In genomic region chr3:56494679-56495322, GRCh38 we compare ENCODE assay signal across 8 cellular contexts. TPM values are rescaled to one million over a fixed set of nuclear protein-coding genes. Genes with fewer than 3 reads are reported as not detected.
DNase-seq lines count a peak whose midpoint lies in the region; ATAC-seq and TF ChIP-seq lines count a peak whose summit lies in the region.

No MANE protein-coding gene starts in this region.

- intact Hi-C loops in activated B cell treated with CpG ODN at 0.5 μM for 24 hours (cut with micrococcal nuclease) = loop anchor here (2.0 to 5.0 kb wide), 2 partner anchors 154 to 1008 kb away; partner anchors contain the start of gene WNT5A

- H3K4me3 Mint-ChIP-seq in activated B cell treated with CpG ODN at 0.5 μM for 24 hours = no peak overlapping the region

- POLR2A ChIA-PET in activated B cell treated with CpG ODN at 0.5 μM for 24 hours (lab: Charles Lee) = no interaction called here

- no peak overlapping the region for H3K4me3 ChIP-seq in cardiac fibroblast (replicated peaks in 1 of 2; ENCODE audit: low read depth in 2 of 2, low read length in 2 of 2)

- no peaks in the 10 kb centered on the region for H3K36me3 Mint-ChIP-seq in activated B cell treated with CpG ODN at 0.5 μM for 24 hours (ENCODE audit: low read depth)

- TF ChIP-seq CTCF in activated B cell treated with CpG ODN at 0.5 μM for 24 hours (IDR thresholded peaks at IDR 0.05) (peak; percentile 77), cardiac fibroblast (IDR thresholded peaks at IDR 0.05; ENCODE audit: low read depth, low read length) (peak; percentile 91)

- no peak overlapping the region for H3K27ac Mint-ChIP-seq in activated B cell treated with CpG ODN at 0.5 μM for 24 hours

- ATAC-seq in GM18870 (IDR thresholded peaks at IDR 0.05; ENCODE audit: unreplicated experiment) (peak; percentile 80), HG03108 (IDR thresholded peaks at IDR 0.05; ENCODE audit: unreplicated experiment) (peak; percentile 78), activated B cell treated with CpG ODN at 0.5 μM for 24 hours (ENCODE audit: low read depth) (peak; percentile 84)

- H3K4me1 Mint-ChIP-seq in activated B cell treated with CpG ODN at 0.5 μM for 24 hours = no peaks in the 10 kb centered on the region

- peaks cover 3% of the 10 kb centered on the region for H3K9me3 Mint-ChIP-seq in activated B cell treated with CpG ODN at 0.5 μM for 24 hours

- DNase-seq in AG20443 (ENCODE audit: low spot score) (peak; percentile 90), NCI-H2227 (lab: John Stamatoyannopoulos, UW; ENCODE audit: unreplicated experiment) (peak; percentile 78), activated B cell treated with CpG ODN at 0.5 μM for 24 hours (no peak), cardiac fibroblast (ENCODE audit: low read depth in 2 of 2) (peak; percentile 86 to 88), kidney glomerular epithelial cell (lab: John Stamatoyannopoulos, UW) (peak; percentile 87)
- DNase-seq in stimulated activated CD4-positive, alpha-beta T cell treated with anti-CD3 and anti-CD28 coated beads, Interleukin-2, amount 100 ng/mL, for 48 hours = peak; percentile 59 to 65

- H3K27me3 Mint-ChIP-seq in activated B cell treated with CpG ODN at 0.5 μM for 24 hours = peaks cover 17% of the 10 kb centered on the region

- CTCF ChIA-PET in activated B cell treated with CpG ODN at 0.5 μM for 24 hours (lab: Charles Lee) = interaction anchor here (0.7 to 1.3 kb wide), 3 partner anchors 9 to 152 kb away, joined by 3 to 4 read pairs (median 3); no protein-coding TSS in a partner anchor

RNA-seq across cellular contexts. Expression of gene ERC2, which starts 26.5 kb away (rescaled TPM):
- total RNA-seq in activated B cell treated with CpG ODN at 0.5 μM for 24 hours = not detected in 2 replicates
